ENCODE assay signal across 2 cellular contexts in the genomic region with DNA sequence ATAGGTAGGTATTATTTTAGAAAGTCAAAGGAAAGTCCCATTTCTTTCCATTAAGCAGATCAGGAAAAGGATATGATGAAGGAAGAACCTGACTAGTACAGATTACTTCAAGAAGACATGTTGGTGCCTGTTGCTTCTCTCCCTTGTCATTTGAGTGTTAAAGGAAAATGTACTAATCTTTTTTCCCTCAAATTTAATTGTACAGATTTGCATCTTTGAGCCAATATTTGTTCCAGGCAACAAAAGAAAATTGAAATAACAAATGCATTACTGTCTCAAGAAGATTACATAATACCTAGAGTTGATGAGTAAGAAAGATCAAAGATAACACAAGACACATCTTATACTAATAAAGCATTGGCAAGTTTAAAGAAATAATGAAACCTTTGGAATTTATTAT.
TF ChIP-seq lines count a peak whose summit lies in the region.

No MANE protein-coding gene starts in this region.

TF ChIP-seq in SK-N-SH treated with all-trans-retinoic acid at 6 μM for 48 hours, 23 proteins besides CTCF, POLR2A, EP300 and RAD21 (continued from another document):
- TF ChIP-seq ESRRG (CRISPR knock-in tag; IDR thresholded peaks at IDR 0.05) (no peak), RARB (CRISPR knock-in tag; IDR thresholded peaks at IDR 0.05) (no peak), ZFP30 (CRISPR knock-in tag; IDR thresholded peaks at IDR 0.05) (no peak), ZFP3 (CRISPR knock-in tag; IDR thresholded peaks at IDR 0.05) (no peak), TCF4 (CRISPR knock-in tag; IDR thresholded peaks at IDR 0.05; ENCODE audit: borderline replicate concordance) (no peak), BACH2 (CRISPR knock-in tag; IDR thresholded peaks at IDR 0.05; ENCODE audit: borderline replicate concordance) (no peak), ISL1 (CRISPR knock-in tag; IDR thresholded peaks at IDR 0.05) (peak; percentile 81; the same call in 1 of the 2 replicates), PPARA (CRISPR knock-in tag; IDR thresholded peaks at IDR 0.05; ENCODE audit: borderline replicate concordance) (no peak), ZNF565 (CRISPR knock-in tag; conservative IDR thresholded peaks at IDR 0.05; ENCODE audit: low read depth) (no peak), OSR1 (CRISPR knock-in tag; IDR thresholded peaks at IDR 0.05) (no peak), TOX (CRISPR knock-in tag; IDR thresholded peaks at IDR 0.05; ENCODE audit: borderline replicate concordance) (peak; percentile 67)
- TF ChIP-seq, protein P1, sequence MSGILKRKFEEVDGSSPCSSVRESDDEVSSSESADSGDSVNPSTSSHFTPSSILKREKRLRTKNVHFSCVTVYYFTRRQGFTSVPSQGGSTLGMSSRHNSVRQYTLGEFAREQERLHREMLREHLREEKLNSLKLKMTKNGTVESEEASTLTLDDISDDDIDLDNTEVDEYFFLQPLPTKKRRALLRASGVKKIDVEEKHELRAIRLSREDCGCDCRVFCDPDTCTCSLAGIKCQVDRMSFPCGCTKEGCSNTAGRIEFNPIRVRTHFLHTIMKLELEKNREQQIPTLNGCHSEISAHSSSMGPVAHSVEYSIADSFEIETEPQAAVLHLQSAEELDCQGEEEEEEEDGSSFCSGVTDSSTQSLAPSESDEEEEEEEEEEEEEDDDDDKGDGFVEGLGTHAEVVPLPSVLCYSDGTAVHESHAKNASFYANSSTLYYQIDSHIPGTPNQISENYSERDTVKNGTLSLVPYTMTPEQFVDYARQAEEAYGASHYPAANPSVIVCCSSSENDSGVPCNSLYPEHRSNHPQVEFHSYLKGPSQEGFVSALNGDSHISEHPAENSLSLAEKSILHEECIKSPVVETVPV (CRISPR knock-in tag; IDR thresholded peaks at IDR 0.05), result no peak
- TF ChIP-seq, protein P2, sequence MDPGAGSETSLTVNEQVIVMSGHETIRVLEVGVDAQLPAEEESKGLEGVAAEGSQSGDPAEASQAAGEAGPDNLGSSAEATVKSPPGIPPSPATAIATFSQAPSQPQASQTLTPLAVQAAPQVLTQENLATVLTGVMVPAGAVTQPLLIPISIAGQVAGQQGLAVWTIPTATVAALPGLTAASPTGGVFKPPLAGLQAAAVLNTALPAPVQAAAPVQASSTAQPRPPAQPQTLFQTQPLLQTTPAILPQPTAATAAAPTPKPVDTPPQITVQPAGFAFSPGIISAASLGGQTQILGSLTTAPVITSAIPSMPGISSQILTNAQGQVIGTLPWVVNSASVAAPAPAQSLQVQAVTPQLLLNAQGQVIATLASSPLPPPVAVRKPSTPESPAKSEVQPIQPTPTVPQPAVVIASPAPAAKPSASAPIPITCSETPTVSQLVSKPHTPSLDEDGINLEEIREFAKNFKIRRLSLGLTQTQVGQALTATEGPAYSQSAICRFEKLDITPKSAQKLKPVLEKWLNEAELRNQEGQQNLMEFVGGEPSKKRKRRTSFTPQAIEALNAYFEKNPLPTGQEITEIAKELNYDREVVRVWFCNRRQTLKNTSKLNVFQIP (CRISPR knock-in tag; IDR thresholded peaks at IDR 0.05; ENCODE audit: borderline replicate concordance, low read depth), result no peak
- TF ChIP-seq, protein P3, sequence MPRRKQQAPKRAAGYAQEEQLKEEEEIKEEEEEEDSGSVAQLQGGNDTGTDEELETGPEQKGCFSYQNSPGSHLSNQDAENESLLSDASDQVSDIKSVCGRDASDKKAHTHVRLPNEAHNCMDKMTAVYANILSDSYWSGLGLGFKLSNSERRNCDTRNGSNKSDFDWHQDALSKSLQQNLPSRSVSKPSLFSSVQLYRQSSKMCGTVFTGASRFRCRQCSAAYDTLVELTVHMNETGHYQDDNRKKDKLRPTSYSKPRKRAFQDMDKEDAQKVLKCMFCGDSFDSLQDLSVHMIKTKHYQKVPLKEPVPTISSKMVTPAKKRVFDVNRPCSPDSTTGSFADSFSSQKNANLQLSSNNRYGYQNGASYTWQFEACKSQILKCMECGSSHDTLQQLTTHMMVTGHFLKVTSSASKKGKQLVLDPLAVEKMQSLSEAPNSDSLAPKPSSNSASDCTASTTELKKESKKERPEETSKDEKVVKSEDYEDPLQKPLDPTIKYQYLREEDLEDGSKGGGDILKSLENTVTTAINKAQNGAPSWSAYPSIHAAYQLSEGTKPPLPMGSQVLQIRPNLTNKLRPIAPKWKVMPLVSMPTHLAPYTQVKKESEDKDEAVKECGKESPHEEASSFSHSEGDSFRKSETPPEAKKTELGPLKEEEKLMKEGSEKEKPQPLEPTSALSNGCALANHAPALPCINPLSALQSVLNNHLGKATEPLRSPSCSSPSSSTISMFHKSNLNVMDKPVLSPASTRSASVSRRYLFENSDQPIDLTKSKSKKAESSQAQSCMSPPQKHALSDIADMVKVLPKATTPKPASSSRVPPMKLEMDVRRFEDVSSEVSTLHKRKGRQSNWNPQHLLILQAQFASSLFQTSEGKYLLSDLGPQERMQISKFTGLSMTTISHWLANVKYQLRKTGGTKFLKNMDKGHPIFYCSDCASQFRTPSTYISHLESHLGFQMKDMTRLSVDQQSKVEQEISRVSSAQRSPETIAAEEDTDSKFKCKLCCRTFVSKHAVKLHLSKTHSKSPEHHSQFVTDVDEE (CRISPR knock-in tag; IDR thresholded peaks at IDR 0.05), result no peak
- TF ChIP-seq, protein P4, sequence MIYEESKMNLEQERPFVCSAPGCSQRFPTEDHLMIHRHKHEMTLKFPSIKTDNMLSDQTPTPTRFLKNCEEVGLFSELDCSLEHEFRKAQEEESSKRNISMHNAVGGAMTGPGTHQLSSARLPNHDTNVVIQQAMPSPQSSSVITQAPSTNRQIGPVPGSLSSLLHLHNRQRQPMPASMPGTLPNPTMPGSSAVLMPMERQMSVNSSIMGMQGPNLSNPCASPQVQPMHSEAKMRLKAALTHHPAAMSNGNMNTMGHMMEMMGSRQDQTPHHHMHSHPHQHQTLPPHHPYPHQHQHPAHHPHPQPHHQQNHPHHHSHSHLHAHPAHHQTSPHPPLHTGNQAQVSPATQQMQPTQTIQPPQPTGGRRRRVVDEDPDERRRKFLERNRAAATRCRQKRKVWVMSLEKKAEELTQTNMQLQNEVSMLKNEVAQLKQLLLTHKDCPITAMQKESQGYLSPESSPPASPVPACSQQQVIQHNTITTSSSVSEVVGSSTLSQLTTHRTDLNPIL (CRISPR knock-in tag; IDR thresholded peaks at IDR 0.05; ENCODE audit: low read depth), result no peak

TF ChIP-seq in SK-N-SH, 30 proteins besides CTCF, POLR2A, EP300 and RAD21 (continued from another document):
- TF ChIP-seq, protein P5, sequence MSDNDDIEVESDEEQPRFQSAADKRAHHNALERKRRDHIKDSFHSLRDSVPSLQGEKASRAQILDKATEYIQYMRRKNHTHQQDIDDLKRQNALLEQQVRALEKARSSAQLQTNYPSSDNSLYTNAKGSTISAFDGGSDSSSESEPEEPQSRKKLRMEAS (IDR thresholded peaks at IDR 0.05; ENCODE audit: low read depth), result no peak
- no peak for TF ChIP-seq RFX5 (IDR thresholded peaks at IDR 0.05; ENCODE audit: low read length)
- TF ChIP-seq EZH2phosphoT487 (IDR thresholded peaks at IDR 0.05; ENCODE audit: borderline replicate concordance, low read depth), result no peak
- no peak for TF ChIP-seq GABPA (IDR thresholded peaks at IDR 0.05; ENCODE audit: low read depth)
- TF ChIP-seq ELF1 (IDR thresholded peaks at IDR 0.05), result no peak
